Comparison of ENCODE assay signal across 13 cellular contexts in the genomic region with DNA sequence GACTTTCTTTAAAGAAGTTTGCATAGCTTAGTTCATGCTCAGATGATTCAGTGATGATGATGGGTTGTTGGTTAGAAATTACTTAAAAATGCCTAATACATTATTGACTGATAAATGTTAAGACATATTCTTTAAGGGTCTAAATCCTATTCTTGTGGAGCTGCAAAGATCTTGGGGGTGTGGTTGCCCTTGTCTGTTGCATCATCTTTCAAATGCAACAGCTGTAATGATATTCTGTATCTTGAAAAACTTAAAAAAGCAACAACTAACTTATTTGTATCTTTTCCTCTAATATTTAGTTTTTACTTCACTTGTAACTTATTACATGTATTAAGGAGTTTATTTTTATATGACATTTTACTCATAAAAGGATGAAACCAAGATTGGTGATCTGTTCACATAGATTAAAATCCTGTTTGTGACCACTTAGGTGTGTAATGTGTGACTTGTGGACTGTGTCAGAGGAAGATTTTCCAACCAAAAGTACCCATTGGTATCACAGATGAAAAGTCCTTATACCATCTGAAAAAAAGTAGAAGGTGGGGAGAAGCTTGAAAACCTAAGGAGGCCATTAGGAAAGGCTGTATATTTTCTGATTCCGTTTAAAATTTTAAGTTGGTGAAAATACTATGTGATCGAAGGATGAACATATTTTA.
"Had no signal": no experiment of that assay in that cellular context is flagged by ENCODE, and none has a peak within 500 bp of the region (broad histone marks: within the 10 kb centered on the region; RNA-seq: fewer than 3 reads in every experiment).

No MANE protein-coding gene starts in this region.

- H3K27me3 Mint-ChIP-seq: activated T-cell treated with anti-CD3 and anti-CD28 coated beads, Interleukin-2, amount 50 U/mL, for 24 hours had no signal

- H3K27ac ChIP-seq: dorsolateral prefrontal cortex, gastroesophageal sphincter, parathyroid adenoma, transverse colon had no signal

- ATAC-seq: gastroesophageal sphincter had no signal

- H3K4me3 Mint-ChIP-seq: activated T-cell treated with anti-CD3 and anti-CD28 coated beads, Interleukin-2, amount 50 U/mL, for 24 hours; neural crest cell had no signal

- H3K9ac ChIP-seq: parathyroid adenoma had no signal

- H3K4me3 ChIP-seq: dorsolateral prefrontal cortex, gastroesophageal sphincter, transverse colon had no signal

- H3K36me3 Mint-ChIP-seq: activated naive CD4-positive, alpha-beta T cell treated with anti-CD3 and anti-CD28 coated beads, Interleukin-2, amount 50 U/mL, for 72 hours had no signal

- H3K9me3 ChIP-seq: gastroesophageal sphincter, transverse colon had no signal

- H3K27ac Mint-ChIP-seq: activated naive CD4-positive, alpha-beta T cell treated with anti-CD3 and anti-CD28 coated beads, Interleukin-2, amount 50 U/mL, for 72 hours; activated T-cell treated with anti-CD3 and anti-CD28 coated beads, Interleukin-2, amount 50 U/mL, for 24 hours had no signal

- DNase-seq: activated effector memory CD4-positive, alpha-beta T cell treated with anti-CD3 and anti-CD28 coated beads, Interleukin-2, amount 50 U/mL, for 16 hours; activated T-cell treated with anti-CD3 and anti-CD28 coated beads, Interleukin-2, amount 50 U/mL, for 24 hours; anterior cingulate cortex; dorsolateral prefrontal cortex; kidney glomerular epithelial cell; small intestine; substantia nigra; T-helper 1 cell; transverse colon had no signal

- H3K36me3 ChIP-seq: gastroesophageal sphincter, transverse colon had no signal

- H3K9me3 Mint-ChIP-seq: activated naive CD4-positive, alpha-beta T cell treated with anti-CD3 and anti-CD28 coated beads, Interleukin-2, amount 50 U/mL, for 72 hours; activated T-cell treated with anti-CD3 and anti-CD28 coated beads, Interleukin-2, amount 50 U/mL, for 24 hours; neural crest cell had no signal
